Comparison of ENCODE assay signal across 8 cellular contexts in the genomic region with DNA sequence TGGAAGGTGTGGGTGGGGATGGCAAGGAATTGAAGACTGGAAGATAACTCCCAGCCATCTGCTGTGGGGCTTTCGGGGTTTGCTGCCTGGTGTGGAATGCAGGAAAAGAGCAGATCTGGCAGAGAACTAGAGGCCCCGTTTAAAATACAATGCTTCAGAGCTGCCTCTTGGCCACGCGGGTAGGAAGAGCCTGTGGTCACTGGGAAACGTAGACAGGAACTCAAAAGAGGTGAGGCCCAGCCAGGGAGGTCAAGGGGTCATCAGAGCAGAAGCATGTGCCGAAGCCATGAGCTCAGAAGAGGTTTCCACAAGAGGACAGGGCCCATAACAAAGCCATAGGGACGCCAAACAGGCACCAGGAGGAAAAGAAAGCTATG. TPM values are rescaled to one million over a fixed set of nuclear protein-coding genes. Genes with fewer than 3 reads are reported as not detected.
A peak's percentile ranks its signal among the peaks of the same experiment; 100 is the strongest.
DNase-seq lines count a peak whose midpoint lies in the region; ATAC-seq and TF ChIP-seq lines count a peak whose summit lies in the region.

No MANE protein-coding gene starts in this region.

- no peaks in the 10 kb centered on the region for H3K36me3 ChIP-seq in fibroblast of lung (ENCODE audit: control insufficient read depth, insufficient read depth, low read length)
- no peaks in the 10 kb centered on the region for H3K36me3 ChIP-seq in psoas muscle (ENCODE audit: insufficient read depth in 1 of 2, low read depth in 1 of 2)
- no peaks in the 10 kb centered on the region for H3K36me3 ChIP-seq in effector memory CD4-positive, alpha-beta T cell (ENCODE audit: control insufficient read depth, insufficient read depth, low read length)

- no peak overlapping the region for H2AFZ ChIP-seq in fibroblast of lung (ENCODE audit: low read length)

- peak; percentile 35 for ATAC-seq in GM19463 (IDR thresholded peaks at IDR 0.05; ENCODE audit: unreplicated experiment)
- peak in 3 of 4 donors; percentile 28 to 63 (median 32) for ATAC-seq in psoas muscle
- no peak for ATAC-seq in HG02938 (IDR thresholded peaks at IDR 0.05; ENCODE audit: unreplicated experiment)
- ATAC-seq in HG03571 (IDR thresholded peaks at IDR 0.05; ENCODE audit: unreplicated experiment): no peak

- 32 to 44% (median 40%) methylated on average over 7 of the region's 7 CpGs for WGBS in psoas muscle, 3 donors

- H3K27ac ChIP-seq in fibroblast of lung (ENCODE audit: insufficient read depth, low read length) (peak overlapping the region; percentile 27), psoas muscle (peak overlapping the region; percentile 60)
- H3K27ac ChIP-seq in effector memory CD4-positive, alpha-beta T cell (ENCODE audit: insufficient read depth, low read length, poor library complexity, severe bottlenecking): no peak overlapping the region

- DNase-seq in LHCN-M2 (ENCODE audit: low read depth): peak; percentile 53
- DNase-seq in fibroblast of lung (ENCODE audit: low read depth in 2 of 2): peak in 1 of 2 donors; percentile 59
- no peak for DNase-seq in psoas muscle
- no peak for DNase-seq in effector memory CD4-positive, alpha-beta T cell
- DNase-seq in NCI-H2196 (lab: John Stamatoyannopoulos, UW; ENCODE audit: unreplicated experiment): no peak

- H3K9me3 ChIP-seq in fibroblast of lung (ENCODE audit: control insufficient read depth, insufficient read depth, low read depth, low read length): no peaks in the 10 kb centered on the region
- H3K9me3 ChIP-seq in psoas muscle: no peaks in the 10 kb centered on the region
- H3K9me3 ChIP-seq in effector memory CD4-positive, alpha-beta T cell (ENCODE audit: control insufficient read depth, low read length): no peaks in the 10 kb centered on the region

- H4K20me1 ChIP-seq in fibroblast of lung (ENCODE audit: control insufficient read depth, extremely low read depth, insufficient read depth, low read length): no peaks in the 10 kb centered on the region

- H3K4me1 ChIP-seq in fibroblast of lung (ENCODE audit: control insufficient read depth, extremely low read depth, insufficient read depth, low read length) (peaks cover 12% of the 10 kb centered on the region), psoas muscle (peaks cover 21% of the 10 kb centered on the region)
- H3K4me1 ChIP-seq in effector memory CD4-positive, alpha-beta T cell (ENCODE audit: control insufficient read depth, insufficient read depth, low read length, poor library complexity, severe bottlenecking): no peaks in the 10 kb centered on the region

- no peaks in the 10 kb centered on the region for H3K27me3 ChIP-seq in fibroblast of lung (ENCODE audit: control insufficient read depth, insufficient read depth, low read length)
- no peaks in the 10 kb centered on the region for H3K27me3 ChIP-seq in psoas muscle (ENCODE audit: insufficient read depth in 3 of 3, low read length in 2 of 3)
- H3K27me3 ChIP-seq in effector memory CD4-positive, alpha-beta T cell (replicated peaks; ENCODE audit: control insufficient read depth, insufficient read depth, low read length, poor library complexity, severe bottlenecking): no peaks in the 10 kb centered on the region

- H3K4me3 ChIP-seq in fibroblast of lung (replicated peaks in 1 of 4; ENCODE audit: control extremely low read depth in 1 of 4, insufficient read depth in 1 of 4, low read depth in 3 of 4, low read length in 4 of 4) (no peak overlapping the region), psoas muscle (no peak overlapping the region)
- no peak overlapping the region for H3K4me3 ChIP-seq in effector memory CD4-positive, alpha-beta T cell (ENCODE audit: insufficient read depth, low read depth, low read length, poor library complexity, severe bottlenecking)

- intact Hi-C loops in psoas muscle (cut with DNase I): no loop called here

- H3K4me2 ChIP-seq in fibroblast of lung (ENCODE audit: extremely low read depth, insufficient read depth, low read length): peak overlapping the region; percentile 44

- TF ChIP-seq CTCF in fibroblast of lung (conservative IDR thresholded peaks at IDR 0.05 in 1 of 2, IDR thresholded peaks at IDR 0.05 in 1 of 2; ENCODE audit: low read depth in 1 of 2, low read length in 2 of 2) (no peak), psoas muscle (IDR thresholded peaks at IDR 0.05) (no peak)

- no peak overlapping the region for H3K9ac ChIP-seq in fibroblast of lung (ENCODE audit: insufficient read depth, low read length)

- H3K79me2 ChIP-seq in fibroblast of lung (ENCODE audit: control insufficient read depth, insufficient read depth, low read length): peaks cover 30% of the 10 kb centered on the region

RNA-seq across cellular contexts. Expression of gene STS, which starts 14.5 kb away (rescaled TPM):
- 7.9 and 10.0 TPM in 2 replicates for total RNA-seq in LHCN-M2 (2014; rRNA removed)
- 5.7 TPM for polyA plus RNA-seq in LHCN-M2 (2012)
- total RNA-seq in fibroblast of lung: 1.8 and 5.0 TPM in 2 replicates
- 9.4 and 13.1 TPM in 2 replicates for polyA plus RNA-seq in fibroblast of lung
- polyA plus RNA-seq in fibroblast of lung (2012): 6.7 and 10.6 TPM in 2 replicates
- polyA minus RNA-seq in fibroblast of lung (ENCODE audit: low replicate concordance): 12.3 and 14.5 TPM in 2 replicates
- total RNA-seq in psoas muscle: 10 to 100 TPM in 3 of 4 donors, 1 to 10 TPM in 1; 4.6 to 14.3 (median 13.4) TPM
- polyA plus RNA-seq in psoas muscle: 1 to 10 TPM; 2.3 to 4.1 (median 3.9) TPM

RNA-seq across cellular contexts. Expression of gene PUDP, which starts 14.9 kb away (rescaled TPM):
- total RNA-seq in LHCN-M2 (2014; rRNA removed) (13.2 and 27.5 TPM in 2 replicates), fibroblast of lung (4.1 and 7.6 TPM in 2 replicates), psoas muscle (10 to 100 TPM; 21.2 to 34.0 (median 33.3) TPM)
- 14.2 TPM for polyA plus RNA-seq in LHCN-M2 (2012)
- polyA plus RNA-seq in fibroblast of lung (19.8 and 44.8 TPM in 2 replicates), psoas muscle (10 to 100 TPM; 17.2 to 21.4 (median 18.5) TPM)
- polyA plus RNA-seq in fibroblast of lung (2012): 10.7 and 30.1 TPM in 2 replicates
- 3.2 and 21.6 TPM in 2 replicates for polyA minus RNA-seq in fibroblast of lung (ENCODE audit: low replicate concordance)

Comparison
In these comparisons a context has a peak if more than half of its experiments do, and no peak if none do; other contexts are left out.
1. ATAC-seq: peak in GM19463 (single experiment) and psoas muscle (3 of 4); none in HG02938 (single experiment) and HG03571 (single experiment).